ENCODE assay signal across 24 cellular contexts in genomic region chr16:82720414-82720813, GRCh38.
"Had no signal": no experiment of that assay in that cellular context is flagged by ENCODE, and none has a peak within 500 bp of the region (broad histone marks: within the 10 kb centered on the region; RNA-seq: fewer than 3 reads in every experiment).

No MANE protein-coding gene starts in this region.

- H3K27me3 ChIP-seq: suprapubic skin, testis, thyroid gland, tibial artery, tibial nerve, transverse colon, upper lobe of left lung, upper lobe of right lung, uterus, vagina had no signal

- H3K4me1 ChIP-seq: testis, thyroid gland, tibial nerve, upper lobe of left lung, upper lobe of right lung, uterus had no signal

- H3K27ac ChIP-seq: stomach, suprapubic skin, testis, thoracic aorta, thyroid gland, tibial artery, tibial nerve, transverse colon, upper lobe of left lung, upper lobe of right lung, uterus, vagina had no signal

- H3K9me3 ChIP-seq: stomach, suprapubic skin, testis, thoracic aorta, thyroid gland, tibial artery, tibial nerve, transverse colon, upper lobe of left lung, upper lobe of right lung, uterus, vagina had no signal

- DNase-seq: stimulated activated CD4-positive, alpha-beta T cell treated with anti-CD3 and anti-CD28 coated beads, Interleukin-2, amount 100 ng/mL, for 48 hours; stimulated activated CD4-positive, alpha-beta T cell treated with anti-CD3 and anti-CD28 coated beads, Interleukin-4, amount 100 ng/mL, for 1 hour; stimulated activated CD4-positive, alpha-beta T cell treated with anti-CD3 and anti-CD28 coated beads, Interleukin-4, amount 100 ng/mL, for 24 hours; stimulated activated CD4-positive, alpha-beta T cell treated with anti-CD3 and anti-CD28 coated beads, Interleukin-4, amount 100 ng/mL, for 4 hours; stimulated activated CD8-positive, alpha-beta memory T cell treated with anti-CD3 and anti-CD28 coated beads, Interleukin-4, amount 100 ng/mL, for 48 hours; stimulated activated naive B cell treated with anti-CD40 and anti-IgM and Interleukin-4, amounts not matched to agents 10 μg/mL and 1 μg/mL and 100 μg/mL, for 72 hours; stimulated activated naive CD4-positive, alpha-beta T cell; stimulated activated naive CD4-positive, alpha-beta T cell treated with Interleukin-2 at 50 U/mL for 16 hours; stimulated activated naive CD8-positive, alpha-beta T cell treated with anti-CD3 and anti-CD28 coated beads, Interleukin-15, amount 100 ng/mL, for 72 hours; stimulated activated naive CD8-positive, alpha-beta T cell treated with anti-CD3 and anti-CD28 coated beads, Interleukin-15, Interleukin-2, amounts not matched to agents 100 U/mL and 50 U/mL, for 24 hours; stomach; substantia nigra; testis; thyroid gland; tibial artery; transverse colon; trophoblast cell; upper lobe of left lung; upper lobe of right lung; uterus had no signal

- H3K36me3 ChIP-seq: stomach, suprapubic skin, thoracic aorta, thyroid gland, tibial artery, tibial nerve, transverse colon, upper lobe of left lung, upper lobe of right lung, uterus, vagina had no signal

- H3K4me3 ChIP-seq: stomach, suprapubic skin, testis, thoracic aorta, thyroid gland, tibial artery, tibial nerve, transverse colon, upper lobe of left lung, upper lobe of right lung, uterus, vagina had no signal
